In the genomic region with DNA sequence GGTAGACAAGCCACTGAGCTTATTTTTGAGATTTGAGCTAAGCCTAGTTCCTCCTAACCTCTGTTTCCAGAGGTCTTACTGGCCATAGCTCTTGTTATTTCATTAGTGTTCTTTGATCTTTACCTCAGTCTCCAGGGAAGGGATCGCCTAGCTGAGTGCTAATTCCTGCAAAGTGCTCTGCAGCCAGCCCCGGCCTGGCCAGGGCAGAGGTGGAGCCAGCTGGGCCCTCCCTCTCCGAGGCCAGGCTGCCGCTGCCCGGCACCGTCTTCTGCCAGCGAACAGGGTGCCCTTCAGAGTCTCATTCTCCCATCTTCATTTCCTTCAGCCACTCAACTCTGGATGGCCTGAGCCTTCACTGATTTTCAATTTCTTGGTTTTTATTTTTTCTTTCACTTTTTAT, we compare ENCODE assay signal across 12 cellular contexts. TPM values are rescaled to one million over a fixed set of nuclear protein-coding genes. Genes with fewer than 3 reads are reported as not detected.
DNase-seq lines count a peak whose midpoint lies in the region; ATAC-seq, FAIRE-seq and TF ChIP-seq lines count a peak whose summit lies in the region.
"Had no signal": no experiment of that assay in that cellular context is flagged by ENCODE, and none has a peak within 500 bp of the region (broad histone marks: within the 10 kb centered on the region; RNA-seq: fewer than 3 reads in every experiment).

No MANE protein-coding gene starts in this region.

- H3K27ac ChIP-seq in mucosa of rectum (ENCODE audit: low read depth in 2 of 2, low read length in 2 of 2) = peak overlapping the region; percentile 43 to 74
- peak overlapping the region; percentile 99 for H3K27ac ChIP-seq in temporal lobe (ENCODE audit: low read depth, low read length)

- H3K4me3 ChIP-seq in mucosa of rectum (ENCODE audit: low read length in 2 of 2) = no peak overlapping the region

- no peak overlapping the region for H3K4me3 Mint-ChIP-seq in activated T-helper 17 cell treated with anti-CD3 and anti-CD28 coated beads, Interleukin-2, amount 50 U/mL, for 72 hours
- H3K4me3 Mint-ChIP-seq in glutamatergic neuron (ENCODE audit: unreplicated experiment) = peak overlapping the region; percentile 47

- H3K4me1 ChIP-seq in mucosa of rectum (ENCODE audit: control insufficient read depth in 2 of 2, insufficient read depth in 2 of 2, low read length in 2 of 2) = peaks cover 0 to 12% of the 10 kb centered on the region in 2 donors
- H3K4me1 ChIP-seq: Caco-2 had no signal

- no peaks in the 10 kb centered on the region for H3K9me3 Mint-ChIP-seq in activated T-helper 17 cell treated with anti-CD3 and anti-CD28 coated beads, Interleukin-2, amount 50 U/mL, for 72 hours
- peaks cover 3% of the 10 kb centered on the region for H3K9me3 Mint-ChIP-seq in glutamatergic neuron (ENCODE audit: unreplicated experiment)
- H3K9me3 Mint-ChIP-seq: nephron had no signal

- H3K9ac ChIP-seq in mucosa of rectum (ENCODE audit: low read depth in 1 of 2, low read length in 2 of 2) = peak overlapping the region in 1 of 2 donors; percentile 21

- H3K27me3 Mint-ChIP-seq in activated T-helper 17 cell treated with anti-CD3 and anti-CD28 coated beads, Interleukin-2, amount 50 U/mL, for 72 hours = no peaks in the 10 kb centered on the region
- peaks cover 6% of the 10 kb centered on the region for H3K27me3 Mint-ChIP-seq in glutamatergic neuron (ENCODE audit: unreplicated experiment)

- H3K27ac Mint-ChIP-seq in activated T-helper 17 cell treated with anti-CD3 and anti-CD28 coated beads, Interleukin-2, amount 50 U/mL, for 72 hours = peak overlapping the region; percentile 16
- H3K27ac Mint-ChIP-seq in glutamatergic neuron (ENCODE audit: unreplicated experiment) = peak overlapping the region; percentile 92

- no peaks in the 10 kb centered on the region for H3K4me1 Mint-ChIP-seq in activated T-helper 17 cell treated with anti-CD3 and anti-CD28 coated beads, Interleukin-2, amount 50 U/mL, for 72 hours
- H3K4me1 Mint-ChIP-seq in glutamatergic neuron (ENCODE audit: low read depth, unreplicated experiment) = peaks cover 43% of the 10 kb centered on the region

- no peak for ATAC-seq in activated T-helper 17 cell treated with anti-CD3 and anti-CD28 coated beads, Interleukin-2, amount 50 U/mL, for 72 hours (replicated peaks)

- FAIRE-seq in D721Med (lab: Jason Lieb, UNC) = no peak

- peak; percentile 68 for DNase-seq in glutamatergic neuron
- DNase-seq in hepatic stellate cell (ENCODE audit: low spot score) = no peak
- no peak for DNase-seq in D721Med (ENCODE audit: insufficient read length, low spot score)
- DNase-seq in T-helper 2 cell = no peak
- DNase-seq: aorta, Caco-2, NCI-H1092, NCI-H446 had no signal

- no peaks in the 10 kb centered on the region for H3K27me3 ChIP-seq in mucosa of rectum (ENCODE audit: control insufficient read depth in 2 of 2, insufficient read depth in 2 of 2, low read length in 2 of 2)

- no peaks in the 10 kb centered on the region for H3K9me3 ChIP-seq in mucosa of rectum (ENCODE audit: control insufficient read depth in 2 of 2, low read length in 2 of 2)
- H3K9me3 ChIP-seq: Caco-2 had no signal

- peaks cover 73 to 77% of the 10 kb centered on the region in 2 donors for H3K36me3 ChIP-seq in mucosa of rectum (ENCODE audit: control insufficient read depth in 2 of 2, insufficient read depth in 2 of 2, low read length in 2 of 2)

- TF ChIP-seq CTCF in glutamatergic neuron (IDR thresholded peaks at IDR 0.05; ENCODE audit: partially characterized antibody, unreplicated experiment) (no peak), D721Med (IDR thresholded peaks at IDR 0.05; ENCODE audit: insufficient read depth, missing control alignments) (no peak)

- peaks cover 92% of the 10 kb centered on the region for H3K36me3 Mint-ChIP-seq in activated T-helper 17 cell treated with anti-CD3 and anti-CD28 coated beads, Interleukin-2, amount 50 U/mL, for 72 hours (ENCODE audit: low read depth)
- H3K36me3 Mint-ChIP-seq in glutamatergic neuron (ENCODE audit: unreplicated experiment) = no peaks in the 10 kb centered on the region

RNA-seq across cellular contexts. Expression of a gene that starts 19.7 kb away (rescaled TPM):
- total RNA-seq in activated T-helper 17 cell treated with anti-CD3 and anti-CD28 coated beads, Interleukin-2, amount 50 U/mL, for 72 hours = 10 to 100 TPM; 15.9 to 17.8 TPM
- 22.9 TPM for total RNA-seq in glutamatergic neuron (ENCODE audit: unreplicated experiment)
- total RNA-seq in temporal lobe = 21.6 TPM
